22 cellular contexts compared by ENCODE assay signal in genomic region chr10:85238676-85239075, GRCh38.
DNase-seq lines count a peak whose midpoint lies in the region; ATAC-seq, FAIRE-seq and TF ChIP-seq lines count a peak whose summit lies in the region.
"Had no signal": no experiment of that assay in that cellular context is flagged by ENCODE, and none has a peak within 500 bp of the region (broad histone marks: within the 10 kb centered on the region; RNA-seq: fewer than 3 reads in every experiment).

No MANE protein-coding gene starts in this region.

- H4K8ac ChIP-seq in H9 (replicated peaks; ENCODE audit: insufficient read length, low read depth, low read length), result no peak overlapping the region

- no peaks in the 10 kb centered on the region for H3K23me2 ChIP-seq in H9 (ENCODE audit: insufficient read length, low read depth, low read length, poor library complexity, severe bottlenecking)

- peak overlapping the region; percentile 17 for H3K14ac ChIP-seq in H9 (ENCODE audit: insufficient read depth, low read length)

- H3K36me3 Mint-ChIP-seq in H9 (ENCODE audit: insufficient read depth in 1 of 3, low read depth in 3 of 3) (no peaks in the 10 kb centered on the region; a peak in 1 of 7 replicates), endodermal cell (ENCODE audit: low read depth) (no peaks in the 10 kb centered on the region), immature natural killer cell (peaks cover 0 to 4% (median 0%) of the 10 kb centered on the region in 3 donors)
- H3K36me3 Mint-ChIP-seq: CD14-positive monocyte; CD8-positive, alpha-beta memory T cell had no signal

- no peak overlapping the region for H2BK120ac ChIP-seq in H9 (ENCODE audit: low read depth, low read length, poor library complexity, severe bottlenecking)

- DNase-seq in H9 (no peak), endodermal cell (no peak), NCI-H146 treated with DMSO at 0.1 percent for 48 hours (lab: John Stamatoyannopoulos, UW; ENCODE audit: unreplicated experiment) (no peak), immature natural killer cell (no peak), pancreas (no peak), hepatic stellate cell (ENCODE audit: low spot score) (no peak)
- DNase-seq: 8988T; CD4-positive, alpha-beta T cell; CD8-positive, alpha-beta memory T cell; DMS 273 treated with DMSO at 0.1 percent for 48 hours; DMS79; EL; GDM1; GM23248 had no signal

- no peak overlapping the region for H3K4ac ChIP-seq in H9 (ENCODE audit: low read depth, low read length)

- intact Hi-C loops in pancreas (cut with DNase I), result no loop called here

- no peak overlapping the region for H2AFZ ChIP-seq in H9 (ENCODE audit: low read length)
- H2AFZ ChIP-seq: GM23248 had no signal

- H3K36me3 ChIP-seq in BLaER1 treated with 17β-estradiol and CSF1 and Interleukin-3, amounts not matched to agents 10 nM and 100 nM, result no peaks in the 10 kb centered on the region
- H3K36me3 ChIP-seq in endodermal cell (ENCODE audit: control insufficient read depth, insufficient read depth, low read length) (no peaks in the 10 kb centered on the region), pancreas (no peaks in the 10 kb centered on the region)

- TF ChIP-seq CTCF in H9 (conservative IDR thresholded peaks at IDR 0.05) (no peak), endodermal cell (conservative IDR thresholded peaks at IDR 0.05) (no peak), pancreas (IDR thresholded peaks at IDR 0.05) (no peak)

- H3K9ac ChIP-seq in BLaER1 treated with 17β-estradiol and CSF1 and Interleukin-3, amounts not matched to agents 10 nM and 100 nM, result peak overlapping the region in 3 of 11 experiments; percentile 14 to 47 (median 18); a peak in 3 of 22 replicates
- no peak overlapping the region for H3K9ac ChIP-seq in H9 (ENCODE audit: extremely low read depth, insufficient read length, low read length)
- H3K9ac ChIP-seq in endodermal cell (ENCODE audit: extremely low read depth, low read length, poor library complexity, severe bottlenecking), result no peak overlapping the region
- H3K9ac ChIP-seq: GM23248 had no signal

- no peak overlapping the region for H3K27ac Mint-ChIP-seq in H9
- H3K27ac Mint-ChIP-seq in endodermal cell, result peak overlapping the region; percentile 22
- no peak overlapping the region for H3K27ac Mint-ChIP-seq in immature natural killer cell
- H3K27ac Mint-ChIP-seq: CD14-positive monocyte; CD4-positive, alpha-beta T cell; CD8-positive, alpha-beta memory T cell had no signal

- peak overlapping the region in 9 of 11 experiments; percentile 31 to 69 (median 63); a peak in 16 of 22 replicates for H3K27ac ChIP-seq in BLaER1 treated with 17β-estradiol and CSF1 and Interleukin-3, amounts not matched to agents 10 nM and 100 nM
- no peak overlapping the region for H3K27ac ChIP-seq in H9 (ENCODE audit: insufficient read length, low read depth, low read length)
- no peak overlapping the region for H3K27ac ChIP-seq in endodermal cell (ENCODE audit: low read depth, low read length)
- H3K27ac ChIP-seq in pancreas, result no peak overlapping the region
- H3K27ac ChIP-seq: A549, GM23248 had no signal

- no peak overlapping the region for H3K23ac ChIP-seq in H9 (ENCODE audit: insufficient read length, low read depth, low read length)

- no peaks in the 10 kb centered on the region for H3K27me3 Mint-ChIP-seq in H9 (ENCODE audit: low read depth)
- peaks cover 3% of the 10 kb centered on the region for H3K27me3 Mint-ChIP-seq in endodermal cell (ENCODE audit: insufficient read depth)
- H3K27me3 Mint-ChIP-seq in immature natural killer cell (ENCODE audit: low read depth in 3 of 3), result peaks cover 0 to 1% (median 0%) of the 10 kb centered on the region in 3 donors
- H3K27me3 Mint-ChIP-seq: CD4-positive, alpha-beta T cell had no signal

- H3K18ac ChIP-seq in H9 (ENCODE audit: insufficient read length, low read depth, low read length), result no peak overlapping the region

- peaks cover 11 to 21% (median 18%) of the 10 kb centered on the region in 10 experiments for H3K4me1 ChIP-seq in BLaER1 treated with 17β-estradiol and CSF1 and Interleukin-3, amounts not matched to agents 10 nM and 100 nM
- no peaks in the 10 kb centered on the region for H3K4me1 ChIP-seq in H9 (ENCODE audit: insufficient read depth, low read length)
- no peaks in the 10 kb centered on the region for H3K4me1 ChIP-seq in endodermal cell (ENCODE audit: control insufficient read depth, insufficient read depth, low read length)
- H3K4me1 ChIP-seq in pancreas, result no peaks in the 10 kb centered on the region
- H3K4me1 ChIP-seq: A549 had no signal

- WGBS in H9 (ENCODE audit: extremely low coverage, insufficient read length, low lambda C conversion rate), result no CpG with 5 or more reads among the region's 13 CpGs
- 94 to 95% methylated on average over 5 to 13 of the region's 13 CpGs for WGBS in endodermal cell (ENCODE audit: insufficient coverage in 1 of 2, insufficient read length in 1 of 2), 2 experiments
- 89 to 94% methylated on average over 13 of the region's 13 CpGs for WGBS in pancreas, 2 donors

- peak overlapping the region; percentile 43 to 72 (median 65) for H3K4me2 ChIP-seq in BLaER1 treated with 17β-estradiol and CSF1 and Interleukin-3, amounts not matched to agents 10 nM and 100 nM
- H3K4me2 ChIP-seq in H9 (ENCODE audit: insufficient read depth, insufficient read length, low read length), result no peak overlapping the region
- H3K4me2 ChIP-seq: A549 had no signal

- H2BK12ac ChIP-seq in H9 (ENCODE audit: insufficient read length, low read depth, low read length), result no peak overlapping the region

- H4K20me1 ChIP-seq in BLaER1 treated with 17β-estradiol and CSF1 and Interleukin-3, amounts not matched to agents 10 nM and 100 nM, result no peaks in the 10 kb centered on the region
- H4K20me1 ChIP-seq in H9 (ENCODE audit: control insufficient read depth, insufficient read depth, insufficient read length), result no peaks in the 10 kb centered on the region

- H3K4me3 ChIP-seq in BLaER1 treated with 17β-estradiol and CSF1 and Interleukin-3, amounts not matched to agents 10 nM and 100 nM, result no peak overlapping the region
- H3K4me3 ChIP-seq in endodermal cell (ENCODE audit: low read length), result no peak overlapping the region
- no peak overlapping the region for H3K4me3 ChIP-seq in pancreas
- H3K4me3 ChIP-seq: A549, GM12878, GM23248 had no signal

- no peak overlapping the region for H4K91ac ChIP-seq in H9 (ENCODE audit: insufficient read length, low read depth, low read length)

- no peak overlapping the region for H2BK20ac ChIP-seq in H9 (ENCODE audit: low read depth, low read length, poor library complexity, severe bottlenecking)

- H2AK5ac ChIP-seq in H9 (ENCODE audit: insufficient read length, low read length), result no peak overlapping the region

- FAIRE-seq in pancreas (lab: Jason Lieb, UNC), result no peak
- FAIRE-seq: A549, D721Med, GM12878, GM19239, H54 had no signal

- peaks cover 2 to 9% of the 10 kb centered on the region in 2 experiments for H3K4me1 Mint-ChIP-seq in H9
- no peaks in the 10 kb centered on the region for H3K4me1 Mint-ChIP-seq in endodermal cell
- H3K4me1 Mint-ChIP-seq in immature natural killer cell, result no peaks in the 10 kb centered on the region
- H3K4me1 Mint-ChIP-seq: CD14-positive monocyte; CD8-positive, alpha-beta memory T cell had no signal

- no peaks in the 10 kb centered on the region for H3K79me1 ChIP-seq in H9 (ENCODE audit: insufficient read depth, low read depth, low read length, poor library complexity, severe bottlenecking)

- no peak overlapping the region for H4K5ac ChIP-seq in H9 (ENCODE audit: insufficient read length, low read depth, low read length)

- H3K27me3 ChIP-seq in BLaER1 treated with 17β-estradiol and CSF1 and Interleukin-3, amounts not matched to agents 10 nM and 100 nM, result no peaks in the 10 kb centered on the region
- H3K27me3 ChIP-seq in H9 (ENCODE audit: insufficient read depth, low read length) (no peaks in the 10 kb centered on the region), endodermal cell (ENCODE audit: control insufficient read depth, insufficient read depth, low read length, poor library complexity, severe bottlenecking) (no peaks in the 10 kb centered on the region), pancreas (no peaks in the 10 kb centered on the region)

- no peak overlapping the region for H3K56ac ChIP-seq in H9 (ENCODE audit: insufficient read length, low read depth, low read length)

- ATAC-seq in pancreas, result no peak
- ATAC-seq: A549, HCT116 had no signal

- H3K79me2 ChIP-seq in H9 (ENCODE audit: insufficient read depth, low read length), result no peaks in the 10 kb centered on the region

- no peak overlapping the region for H3T11ph ChIP-seq in H9 (ENCODE audit: low read length)

- H3K9me3 ChIP-seq in BLaER1 treated with 17β-estradiol and CSF1 and Interleukin-3, amounts not matched to agents 10 nM and 100 nM (replicated peaks in 1 of 11), result no peaks in the 10 kb centered on the region
- H3K9me3 ChIP-seq in H9 (ENCODE audit: control insufficient read depth, low read depth, low read length), result no peaks in the 10 kb centered on the region
- H3K9me3 ChIP-seq in endodermal cell (ENCODE audit: control insufficient read depth, low read length), result no peaks in the 10 kb centered on the region
- no peaks in the 10 kb centered on the region for H3K9me3 ChIP-seq in pancreas
- H3K9me3 ChIP-seq: A549 had no signal

- no peak overlapping the region for H2BK15ac ChIP-seq in H9 (ENCODE audit: low read depth, low read length)

- H3K9me3 Mint-ChIP-seq in H9 (no peaks in the 10 kb centered on the region; a peak in 1 of 5 replicates), endodermal cell (no peaks in the 10 kb centered on the region), immature natural killer cell (peaks cover 0 to 8% (median 5%) of the 10 kb centered on the region in 6 donors)
- H3K9me3 Mint-ChIP-seq: CD4-positive, alpha-beta T cell; CD8-positive, alpha-beta memory T cell had no signal

- H3K4me3 Mint-ChIP-seq in H9 (no peak overlapping the region), endodermal cell (no peak overlapping the region), immature natural killer cell (no peak overlapping the region)
- H3K4me3 Mint-ChIP-seq: CD14-positive monocyte; CD4-positive, alpha-beta T cell; CD8-positive, alpha-beta memory T cell had no signal

- H2BK5ac ChIP-seq in H9 (ENCODE audit: insufficient read length, low read length), result no peak overlapping the region

Comparison
In these comparisons a context has a peak if more than half of its experiments do, and no peak if none do; other contexts are left out.
1. H3K27ac ChIP-seq: peak in BLaER1 treated with 17β-estradiol and CSF1 and Interleukin-3, amounts not matched to agents 10 nM and 100 nM (9 of 11); none in H9 (single experiment), endodermal cell (single experiment) and pancreas (0 of 4).